1 cellular context compared by ENCODE assay signal in genomic region chr19:40524133-40524549, GRCh38.
TF ChIP-seq lines count a peak whose summit lies in the region.

No MANE protein-coding gene starts in this region.

TF ChIP-seq in endothelial cell of umbilical vein, 7 proteins besides CTCF, POLR2A, EP300 and RAD21:
- TF ChIP-seq POLR2AphosphoS5 (IDR thresholded peaks at IDR 0.05; ENCODE audit: insufficient read depth, low read depth, low read length) (no peak), FOS (IDR thresholded peaks at IDR 0.05; ENCODE audit: borderline replicate concordance, insufficient read depth, low read length) (no peak)
TF ChIP-seq in endothelial cell of umbilical vein: peak in this region for 0.
